In the genomic region with DNA sequence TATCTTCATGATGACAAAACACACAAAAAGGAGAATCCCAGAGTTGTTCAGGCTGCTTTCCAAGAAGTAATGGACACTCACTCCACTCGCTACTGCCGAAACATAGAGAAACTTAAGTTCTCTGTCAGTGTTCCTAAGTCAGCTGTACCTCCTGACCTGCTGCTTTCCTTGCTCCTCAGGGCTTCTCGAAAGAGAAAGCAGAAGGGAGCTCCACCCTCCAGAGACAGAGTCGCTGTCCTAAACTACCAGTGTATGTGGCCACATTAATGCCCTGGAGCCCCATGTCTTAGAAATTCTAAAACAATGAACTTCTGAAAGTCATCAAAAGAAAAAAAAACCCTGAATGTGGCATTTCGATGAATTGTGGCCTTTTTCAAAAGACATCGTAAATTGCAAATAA, we compare ENCODE assay signal across 31 cellular contexts.
"Had no signal": no experiment of that assay in that cellular context is flagged by ENCODE, and none has a peak within 500 bp of the region (broad histone marks: within the 10 kb centered on the region; RNA-seq: fewer than 3 reads in every experiment).

No MANE protein-coding gene starts in this region.

- H3K27me3 Mint-ChIP-seq: activated B cell treated with CpG ODN at 0.5 μM for 24 hours; activated CD4-positive, alpha-beta memory T cell treated with anti-CD3 and anti-CD28 coated beads for 36 hours; activated CD4-positive, alpha-beta T cell treated with anti-CD3 and anti-CD28 coated beads, Interleukin-2, amount 10 ng/mL, durations not matched to agents 24 days and 14 days; activated naive CD8-positive, alpha-beta T cell treated with anti-CD3 and anti-CD28 coated beads, Interleukin-2, amount 50 U/mL, for 24 hours; central memory CD8-positive, alpha-beta T cell; T-cell had no signal

- H3K36me3 Mint-ChIP-seq: activated CD4-positive, alpha-beta memory T cell treated with anti-CD3 and anti-CD28 coated beads for 36 hours; T-cell had no signal

- H3K4me1 ChIP-seq: ascending aorta, body of pancreas, Peyer's patch had no signal

- H3K27ac Mint-ChIP-seq: activated B cell treated with CpG ODN at 0.5 μM for 24 hours; activated CD4-positive, alpha-beta memory T cell treated with anti-CD3 and anti-CD28 coated beads for 36 hours; activated CD4-positive, alpha-beta T cell treated with anti-CD3 and anti-CD28 coated beads, Interleukin-2, amount 10 ng/mL, durations not matched to agents 24 days and 14 days; activated naive CD4-positive, alpha-beta T cell treated with anti-CD3 and anti-CD28 coated beads, Interleukin-2, amount 50 U/mL, for 72 hours; activated naive CD8-positive, alpha-beta T cell treated with anti-CD3 and anti-CD28 coated beads, Interleukin-2, amount 50 U/mL, for 24 hours; T-cell had no signal

- DNase-seq: activated B cell treated with CpG ODN at 0.5 μM for 24 hours; activated CD4-positive, alpha-beta memory T cell treated with anti-CD3 and anti-CD28 coated beads for 36 hours; activated CD4-positive, alpha-beta T cell treated with anti-CD3 and anti-CD28 coated beads for 1 hour; activated CD4-positive, alpha-beta T cell treated with anti-CD3 and anti-CD28 coated beads, Interleukin-2, amount 10 ng/mL, durations not matched to agents 24 days and 14 days; activated CD8-positive, alpha-beta memory T cell treated with anti-CD3 and anti-CD28 coated beads for 24 hours; activated effector memory CD4-positive, alpha-beta T cell treated with anti-CD3 and anti-CD28 coated beads, Interleukin-2, amount 50 U/mL, for 16 hours; activated naive CD4-positive, alpha-beta T cell treated with Interleukin-2 at 50 U/mL for 16 hours; activated naive CD8-positive, alpha-beta T cell treated with anti-CD3 and anti-CD28 coated beads, Interleukin-2, amount 50 U/mL, for 24 hours; activated T-cell treated with anti-CD3 and anti-CD28 coated beads, Interleukin-2, amount 50 U/mL, for 4 hours; amniotic stem cell; body of pancreas; Kasumi-1; NCI-H1092; NCI-H1417; NCI-H1694; NCI-H2029; NCI-H2107; NCI-H2171 treated with DMSO at 0.1 percent for 48 hours; NCI-H345; NCI-H510A; NCI-H526 treated with DMSO at 0.1 percent for 48 hours; NCI-H82; NK-92 treated with Interleukin-12 subunit alpha and Interleukin-12 subunit beta, amount 100 ng/mL, for 24 hours; Peyer's patch; SHP77 treated with DMSO at 0.1 percent for 48 hours; T-cell; T-helper 2 cell; T1000 had no signal

- H3K4me3 Mint-ChIP-seq: activated B cell treated with CpG ODN at 0.5 μM for 24 hours; activated CD4-positive, alpha-beta memory T cell treated with anti-CD3 and anti-CD28 coated beads for 36 hours; activated CD4-positive, alpha-beta T cell treated with anti-CD3 and anti-CD28 coated beads, Interleukin-2, amount 10 ng/mL, durations not matched to agents 24 days and 14 days; activated naive CD8-positive, alpha-beta T cell treated with anti-CD3 and anti-CD28 coated beads, Interleukin-2, amount 50 U/mL, for 24 hours; activated T-cell treated with anti-CD3 and anti-CD28 coated beads, Interleukin-2, amount 50 U/mL, for 4 hours; central memory CD8-positive, alpha-beta T cell; T-cell had no signal

- H3K36me3 ChIP-seq: ascending aorta, Peyer's patch had no signal

- H3K4me1 Mint-ChIP-seq: activated B cell treated with CpG ODN at 0.5 μM for 24 hours; activated CD4-positive, alpha-beta T cell treated with anti-CD3 and anti-CD28 coated beads, Interleukin-2, amount 10 ng/mL, durations not matched to agents 24 days and 14 days; central memory CD8-positive, alpha-beta T cell; T-cell had no signal

- H3K27me3 ChIP-seq: ascending aorta, body of pancreas, Peyer's patch had no signal

- H3K9me3 ChIP-seq: ascending aorta, body of pancreas, Peyer's patch had no signal

- H3K9me3 Mint-ChIP-seq: activated CD4-positive, alpha-beta T cell treated with anti-CD3 and anti-CD28 coated beads, Interleukin-2, amount 10 ng/mL, durations not matched to agents 24 days and 14 days had no signal

- H3K4me3 ChIP-seq: ascending aorta, body of pancreas, Peyer's patch had no signal

- H3K27ac ChIP-seq: ascending aorta, body of pancreas, Peyer's patch had no signal

- ATAC-seq: activated naive CD4-positive, alpha-beta T cell treated with anti-CD3 and anti-CD28 coated beads, Interleukin-2, amount 50 U/mL, for 72 hours; activated naive CD8-positive, alpha-beta T cell treated with anti-CD3 and anti-CD28 coated beads, Interleukin-2, amount 50 U/mL, for 24 hours; activated T-cell treated with anti-CD3 and anti-CD28 coated beads, Interleukin-2, amount 50 U/mL, for 4 hours; body of pancreas; T-cell had no signal
